In the genomic region with DNA sequence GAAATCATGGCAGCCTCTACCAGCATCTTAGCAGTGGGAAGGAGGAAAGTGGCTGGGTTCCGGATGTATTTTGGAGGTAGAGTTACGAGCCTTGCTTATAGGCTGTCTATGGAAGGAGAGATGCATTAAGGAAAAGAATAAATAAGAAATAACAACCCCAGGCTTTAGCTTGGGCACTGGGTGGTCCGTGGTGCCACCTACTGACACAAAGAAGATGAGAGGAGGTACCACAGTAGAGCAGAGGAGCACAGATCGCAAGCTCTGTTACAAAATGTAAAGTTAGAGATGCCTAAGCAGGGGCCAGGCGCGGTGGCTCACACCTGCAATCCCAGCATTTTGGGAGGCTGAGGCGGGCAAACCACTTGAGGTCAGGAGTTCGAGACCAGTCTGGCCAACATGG, we compare ENCODE assay signal across 3 cellular contexts.
TF ChIP-seq lines count a peak whose summit lies in the region.

No MANE protein-coding gene starts in this region.

TF ChIP-seq in HCT116, 20 proteins besides CTCF, POLR2A, EP300 and RAD21:
- TF ChIP-seq EZH2phosphoT487 (IDR thresholded peaks at IDR 0.05; ENCODE audit: borderline replicate concordance) (no peak), POLR2AphosphoS5 (IDR thresholded peaks at IDR 0.05; ENCODE audit: low read depth, low read length) (no peak), CEBPB (IDR thresholded peaks at IDR 0.05; ENCODE audit: low read depth) (no peak), SP1 (IDR thresholded peaks at IDR 0.05; ENCODE audit: low read depth) (no peak), SIN3A (IDR thresholded peaks at IDR 0.05; ENCODE audit: low read depth) (no peak), SRF (IDR thresholded peaks at IDR 0.05; ENCODE audit: low read depth) (no peak), EZH2 (IDR thresholded peaks at IDR 0.05) (no peak), JUND (IDR thresholded peaks at IDR 0.05) (no peak), TCF7L2 (IDR thresholded peaks at IDR 0.05; ENCODE audit: borderline replicate concordance, extremely low read depth, insufficient read depth, insufficient read length) (no peak), ZFX (IDR thresholded peaks at IDR 0.05) (no peak), ELF1 (IDR thresholded peaks at IDR 0.05; ENCODE audit: borderline replicate concordance, low read depth) (no peak)
- TF ChIP-seq, protein P1, sequence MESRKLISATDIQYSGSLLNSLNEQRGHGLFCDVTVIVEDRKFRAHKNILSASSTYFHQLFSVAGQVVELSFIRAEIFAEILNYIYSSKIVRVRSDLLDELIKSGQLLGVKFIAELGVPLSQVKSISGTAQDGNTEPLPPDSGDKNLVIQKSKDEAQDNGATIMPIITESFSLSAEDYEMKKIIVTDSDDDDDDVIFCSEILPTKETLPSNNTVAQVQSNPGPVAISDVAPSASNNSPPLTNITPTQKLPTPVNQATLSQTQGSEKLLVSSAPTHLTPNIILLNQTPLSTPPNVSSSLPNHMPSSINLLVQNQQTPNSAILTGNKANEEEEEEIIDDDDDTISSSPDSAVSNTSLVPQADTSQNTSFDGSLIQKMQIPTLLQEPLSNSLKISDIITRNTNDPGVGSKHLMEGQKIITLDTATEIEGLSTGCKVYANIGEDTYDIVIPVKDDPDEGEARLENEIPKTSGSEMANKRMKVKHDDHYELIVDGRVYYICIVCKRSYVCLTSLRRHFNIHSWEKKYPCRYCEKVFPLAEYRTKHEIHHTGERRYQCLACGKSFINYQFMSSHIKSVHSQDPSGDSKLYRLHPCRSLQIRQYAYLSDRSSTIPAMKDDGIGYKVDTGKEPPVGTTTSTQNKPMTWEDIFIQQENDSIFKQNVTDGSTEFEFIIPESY (IDR thresholded peaks at IDR 0.05; ENCODE audit: extremely low read depth, insufficient replicate concordance, low read length), result no peak
- TF ChIP-seq, protein P2, sequence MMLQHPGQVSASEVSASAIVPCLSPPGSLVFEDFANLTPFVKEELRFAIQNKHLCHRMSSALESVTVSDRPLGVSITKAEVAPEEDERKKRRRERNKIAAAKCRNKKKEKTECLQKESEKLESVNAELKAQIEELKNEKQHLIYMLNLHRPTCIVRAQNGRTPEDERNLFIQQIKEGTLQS (IDR thresholded peaks at IDR 0.05), result no peak

TF ChIP-seq in H1, 55 proteins besides CTCF, POLR2A, EP300 and RAD21:
- TF ChIP-seq TAF7 (optimal IDR thresholded peaks at IDR 0.05; ENCODE audit: borderline replicate concordance, low read depth, low read length) (no peak), CHD1 (IDR thresholded peaks at IDR 0.05; ENCODE audit: low read depth, low read length) (no peak), BACH1 (IDR thresholded peaks at IDR 0.05; ENCODE audit: low read length) (no peak), KDM5A (IDR thresholded peaks at IDR 0.05; ENCODE audit: low read length) (no peak), TEAD4 (IDR thresholded peaks at IDR 0.05; ENCODE audit: low read depth, low read length) (no peak), EGR1 (IDR thresholded peaks at IDR 0.05; ENCODE audit: borderline replicate concordance, low read depth, low read length) (no peak)
- TF ChIP-seq, protein P3, sequence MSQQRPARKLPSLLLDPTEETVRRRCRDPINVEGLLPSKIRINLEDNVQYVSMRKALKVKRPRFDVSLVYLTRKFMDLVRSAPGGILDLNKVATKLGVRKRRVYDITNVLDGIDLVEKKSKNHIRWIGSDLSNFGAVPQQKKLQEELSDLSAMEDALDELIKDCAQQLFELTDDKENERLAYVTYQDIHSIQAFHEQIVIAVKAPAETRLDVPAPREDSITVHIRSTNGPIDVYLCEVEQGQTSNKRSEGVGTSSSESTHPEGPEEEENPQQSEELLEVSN (IDR thresholded peaks at IDR 0.05), result no peak

TF ChIP-seq in HEK293T, 16 proteins besides CTCF, POLR2A, EP300 and RAD21:
- no peak for TF ChIP-seq LEF1 (IDR thresholded peaks at IDR 0.05; ENCODE audit: borderline replicate concordance)
- no peak for TF ChIP-seq FOXK2 (IDR thresholded peaks at IDR 0.05)
- TF ChIP-seq, protein P4, sequence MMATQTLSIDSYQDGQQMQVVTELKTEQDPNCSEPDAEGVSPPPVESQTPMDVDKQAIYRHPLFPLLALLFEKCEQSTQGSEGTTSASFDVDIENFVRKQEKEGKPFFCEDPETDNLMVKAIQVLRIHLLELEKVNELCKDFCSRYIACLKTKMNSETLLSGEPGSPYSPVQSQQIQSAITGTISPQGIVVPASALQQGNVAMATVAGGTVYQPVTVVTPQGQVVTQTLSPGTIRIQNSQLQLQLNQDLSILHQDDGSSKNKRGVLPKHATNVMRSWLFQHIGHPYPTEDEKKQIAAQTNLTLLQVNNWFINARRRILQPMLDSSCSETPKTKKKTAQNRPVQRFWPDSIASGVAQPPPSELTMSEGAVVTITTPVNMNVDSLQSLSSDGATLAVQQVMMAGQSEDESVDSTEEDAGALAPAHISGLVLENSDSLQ (IDR thresholded peaks at IDR 0.05), result no peak
- TF ChIP-seq HDGF (IDR thresholded peaks at IDR 0.05; ENCODE audit: borderline replicate concordance), result no peak
- no peak for TF ChIP-seq SP1 (IDR thresholded peaks at IDR 0.05)
- TF ChIP-seq CTBP1 (IDR thresholded peaks at IDR 0.05; ENCODE audit: borderline replicate concordance), result no peak
TF ChIP-seq in HEK293T: peak in this region for 0.
